In genomic region chr17:50372222-50372621, GRCh38 we compare ENCODE assay signal across 1 cellular context.
TF ChIP-seq lines count a peak whose summit lies in the region.

No MANE protein-coding gene starts in this region.

TF ChIP-seq in GM23338, 12 proteins besides CTCF, POLR2A, EP300 and RAD21 (continued from another document):
- TF ChIP-seq ZNF114 (CRISPR knock-in tag; IDR thresholded peaks at IDR 0.05) (no peak), REST (IDR thresholded peaks at IDR 0.05; ENCODE audit: unreplicated experiment) (no peak), ETS1 (IDR thresholded peaks at IDR 0.05) (no peak), EZH2 (IDR thresholded peaks at IDR 0.05; ENCODE audit: low read depth, unreplicated experiment) (no peak), ZNF462 (CRISPR knock-in tag; IDR thresholded peaks at IDR 0.05) (no peak), NANOG (IDR thresholded peaks at IDR 0.05; ENCODE audit: borderline replicate concordance) (no peak)
